In the genomic region with DNA sequence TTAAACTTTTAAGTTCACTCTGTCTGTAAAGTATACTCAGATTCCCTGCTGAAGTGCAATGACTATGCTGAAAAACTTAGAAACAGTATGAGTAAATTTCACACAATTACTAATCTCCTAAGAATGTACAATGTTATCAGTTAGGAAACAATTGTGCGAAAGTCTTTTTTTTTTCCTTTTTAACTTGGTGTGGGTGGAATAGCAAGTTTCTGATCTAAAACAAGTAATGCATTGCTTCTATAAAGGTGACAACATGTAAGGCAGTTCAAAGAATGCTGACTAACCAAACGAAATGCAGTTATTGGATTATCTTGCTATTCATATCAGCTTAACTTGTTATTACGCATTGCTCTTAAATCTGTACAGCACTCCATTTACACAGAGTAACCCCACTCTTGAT, we compare ENCODE assay signal across 9 cellular contexts. TPM values are rescaled to one million over a fixed set of nuclear protein-coding genes. Genes with fewer than 3 reads are reported as not detected.
DNase-seq lines count a peak whose midpoint lies in the region; TF ChIP-seq lines count a peak whose summit lies in the region.
"Had no signal": no experiment of that assay in that cellular context is flagged by ENCODE, and none has a peak within 500 bp of the region (broad histone marks: within the 10 kb centered on the region; RNA-seq: fewer than 3 reads in every experiment).

No MANE protein-coding gene starts in this region.

- POLR2A ChIA-PET in OCI-LY7 (lab: Charles Lee): interaction anchor here (0.6 to 1.5 kb wide), 3 partner anchors 9 to 299 kb away, joined by 3 read pairs; no protein-coding TSS in a partner anchor

- no peaks in the 10 kb centered on the region for H3K27me3 ChIP-seq in osteoblast (ENCODE audit: insufficient read depth, low read length)

- intact Hi-C loops in OCI-LY7 (cut with micrococcal nuclease; ENCODE audit: unreplicated experiment): no loop called here

- H4K20me1 ChIP-seq in osteoblast (ENCODE audit: insufficient read depth, low read length): peaks cover 6% of the 10 kb centered on the region
- H4K20me1 ChIP-seq in OCI-LY7 (ENCODE audit: insufficient read depth, low read length): no peaks in the 10 kb centered on the region

- H3K9me3 ChIP-seq in osteoblast (ENCODE audit: low read depth, low read length): no peaks in the 10 kb centered on the region
- H3K9me3 ChIP-seq in OCI-LY7 (ENCODE audit: low read length): no peaks in the 10 kb centered on the region

- no peak overlapping the region for H2AFZ ChIP-seq in osteoblast (ENCODE audit: low read length)
- H2AFZ ChIP-seq in OCI-LY7 (ENCODE audit: low read length): no peak overlapping the region

- no peaks in the 10 kb centered on the region for H3K9me3 Mint-ChIP-seq in chondrocyte (ENCODE audit: low read depth)

- TF ChIP-seq CTCF in chondrocyte (IDR thresholded peaks at IDR 0.05) (no peak), osteoblast (IDR thresholded peaks at IDR 0.05; ENCODE audit: extremely low read depth, low read depth, low read length) (no peak), OCI-LY7 (conservative IDR thresholded peaks at IDR 0.05; ENCODE audit: low read length) (no peak)

- H3K27ac ChIP-seq in osteoblast (ENCODE audit: low read depth, low read length): peak overlapping the region; percentile 75
- H3K27ac ChIP-seq in OCI-LY7 (ENCODE audit: low read depth, low read length, poor library complexity, severe bottlenecking): no peak overlapping the region

- peaks cover 29% of the 10 kb centered on the region for H3K4me1 Mint-ChIP-seq in chondrocyte (ENCODE audit: low read depth)

- no peak overlapping the region for H3K4me3 ChIP-seq in osteoblast (ENCODE audit: insufficient read depth, low read length)
- no peak overlapping the region for H3K4me3 ChIP-seq in OCI-LY7 (ENCODE audit: low read depth, low read length, poor library complexity, severe bottlenecking)

- H3K36me3 Mint-ChIP-seq in chondrocyte (ENCODE audit: low read depth): peaks cover 17% of the 10 kb centered on the region

- no peak overlapping the region for H3K4me3 Mint-ChIP-seq in chondrocyte (ENCODE audit: unreplicated experiment)

- H3K4me2 ChIP-seq in osteoblast (ENCODE audit: insufficient read depth, low read length): no peak overlapping the region
- no peak overlapping the region for H3K4me2 ChIP-seq in OCI-LY7 (ENCODE audit: low read length)

- H3K27ac Mint-ChIP-seq in chondrocyte (ENCODE audit: unreplicated experiment): peak overlapping the region; percentile 28

- BruUV-seq in OCI-LY7 (replicated peaks; lab: Mats Ljungman, UMichigan): no TSS peak

- H3K36me3 ChIP-seq in osteoblast (ENCODE audit: insufficient read depth, low read length): peaks cover 9% of the 10 kb centered on the region
- H3K36me3 ChIP-seq in OCI-LY7 (ENCODE audit: insufficient read depth, low read length): peaks cover 24% of the 10 kb centered on the region

- CTCF ChIA-PET in OCI-LY7 (lab: Charles Lee; ENCODE audit: unreplicated experiment): no interaction called here

- no peaks in the 10 kb centered on the region for H3K27me3 Mint-ChIP-seq in chondrocyte (ENCODE audit: low read depth)

- peaks cover 14% of the 10 kb centered on the region for H3K4me1 ChIP-seq in osteoblast (ENCODE audit: insufficient read depth, low read length)
- no peaks in the 10 kb centered on the region for H3K4me1 ChIP-seq in OCI-LY7 (ENCODE audit: insufficient read depth, low read length, poor library complexity, severe bottlenecking)

- peak; percentile 90 for DNase-seq in ELR (ENCODE audit: low read depth)
- DNase-seq in M059J (ENCODE audit: low read depth): peak; percentile 77
- DNase-seq in chondrocyte (ENCODE audit: low spot score): no peak
- peak; percentile 11 for DNase-seq in osteoblast (ENCODE audit: insufficient read length, low spot score, missing footprints)
- no peak for DNase-seq in GDM1 (lab: John Stamatoyannopoulos, UW)
- DNase-seq in SKM-1 treated with dmso at 0.1 percent for 144 hours (lab: John Stamatoyannopoulos, UW; ENCODE audit: unreplicated experiment): no peak
- no peak for DNase-seq in OCI-LY7 (ENCODE audit: low spot score)
- no peak for DNase-seq in NCI-H2171 (lab: John Stamatoyannopoulos, UW)
- DNase-seq: DND-41 had no signal

- no peaks in the 10 kb centered on the region for H3K9me2 ChIP-seq in OCI-LY7 (ENCODE audit: insufficient read depth, low read length)

- H3K79me2 ChIP-seq in osteoblast (ENCODE audit: insufficient read depth, low read length) (peaks cover 4% of the 10 kb centered on the region), OCI-LY7 (ENCODE audit: insufficient read depth, low read depth, low read length) (no peaks in the 10 kb centered on the region)

RNA-seq across cellular contexts. Expression of a gene that starts 19.3 kb away (rescaled TPM):
- 44.5 and 57.6 TPM in 2 replicates for total RNA-seq in M059J (2014; rRNA removed; shearing (Covaris generic))
- total RNA-seq in chondrocyte (6.1 to 7.7 TPM (median 7.4 TPM) in 3 replicates), osteoblast (33.0 and 36.2 TPM in 2 replicates), OCI-LY7 (2022) (0.84 and 0.94 TPM in 2 replicates)
- 0.13 and 1.0 TPM in 2 replicates for total RNA-seq in OCI-LY7 (2014; rRNA removed; shearing (Covaris generic))

Comparison
In these comparisons a context has a peak if more than half of its experiments do, and no peak if none do; other contexts are left out.
1. DNase-seq: peak in ELR (single experiment), M059J (single experiment) and osteoblast (single experiment); none in chondrocyte (single experiment), GDM1 (single experiment), SKM-1 treated with dmso at 0.1 percent for 144 hours (single experiment), OCI-LY7 (single experiment) and NCI-H2171 (single experiment).